ENCODE assay signal across 8 cellular contexts in the genomic region with DNA sequence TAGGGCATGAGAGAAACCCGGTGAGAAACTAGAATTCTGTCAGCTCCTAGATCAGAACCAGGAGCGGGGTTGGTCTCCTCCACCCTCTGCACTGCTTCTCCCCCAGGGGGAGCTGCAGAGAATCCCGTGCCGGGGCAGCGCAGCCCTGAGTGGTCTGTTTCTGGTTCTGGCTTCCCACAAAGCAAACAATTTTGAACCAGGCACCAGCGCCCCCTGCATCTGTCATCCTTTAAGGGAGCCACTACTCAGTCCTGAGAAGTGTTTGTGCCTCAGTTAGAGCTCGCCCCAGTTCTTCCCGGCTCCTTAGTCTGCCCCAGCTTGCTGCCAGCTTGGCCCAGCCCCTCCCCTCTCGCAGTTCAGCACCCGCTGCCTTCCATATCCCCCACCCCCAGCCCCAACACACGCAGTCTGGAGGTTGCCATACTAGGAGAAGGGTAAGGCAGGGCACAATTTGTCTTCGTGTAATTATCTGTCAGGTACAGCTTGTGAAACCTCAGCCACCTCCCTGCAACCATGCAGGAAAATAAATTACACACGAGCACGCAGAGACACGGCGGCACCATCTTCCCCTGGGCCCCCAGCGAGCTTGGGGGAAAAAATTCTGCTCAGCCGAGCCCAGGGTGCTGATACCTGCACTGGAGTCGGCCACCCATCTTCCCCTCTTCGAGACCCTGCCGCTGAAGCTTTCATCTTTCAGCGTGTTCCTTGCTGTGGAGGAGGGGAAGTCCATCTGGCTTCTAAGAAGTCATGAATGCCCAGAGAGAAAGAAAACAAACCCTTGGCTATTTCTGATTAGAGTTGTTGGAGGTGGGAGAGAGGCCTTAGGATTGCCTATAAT.
DNase-seq lines count a peak whose midpoint lies in the region; ATAC-seq and FAIRE-seq lines count a peak whose summit lies in the region.

No MANE protein-coding gene starts in this region.

- H3K4me3 Mint-ChIP-seq in activated T-cell treated with anti-CD3 and anti-CD28 coated beads, Interleukin-2, amount 50 U/mL, for 72 hours, result peak overlapping the region; percentile 57 to 66

- intact Hi-C loops in posterior cingulate gyrus (cut with DNase I), result no loop called here

- no peak for FAIRE-seq in frontal cortex (lab: Jason Lieb, UNC)

- H3K9me3 Mint-ChIP-seq in activated T-cell treated with anti-CD3 and anti-CD28 coated beads, Interleukin-2, amount 50 U/mL, for 72 hours, result no peaks in the 10 kb centered on the region

- peaks cover 59% of the 10 kb centered on the region for H3K27me3 Mint-ChIP-seq in activated T-cell treated with anti-CD3 and anti-CD28 coated beads, Interleukin-2, amount 50 U/mL, for 72 hours (ENCODE audit: low read depth)

- peak in 2 of 3 experiments; percentile 12 to 26 for DNase-seq in NCI-H1417 (lab: John Stamatoyannopoulos, UW)
- no peak for DNase-seq in NCI-H1417 treated with DMSO at 0.1 percent for 48 hours (lab: John Stamatoyannopoulos, UW)
- peak; percentile 54 for DNase-seq in NCI-H82 treated with DMSO at 0.1 percent for 48 hours (lab: John Stamatoyannopoulos, UW; ENCODE audit: unreplicated experiment)
- DNase-seq in activated T-cell treated with anti-CD3 and anti-CD28 coated beads, Interleukin-2, amount 50 U/mL, for 72 hours, result peak; percentile 31 to 48
- peak; percentile 34 to 50 for DNase-seq in frontal cortex (ENCODE audit: low spot score in 2 of 2)
- DNase-seq in posterior cingulate gyrus, result peak in 8 of 10 donors; percentile 24 to 87 (median 49)
- no peak for DNase-seq in HK-2 (ENCODE audit: unreplicated experiment)

- H3K4me1 Mint-ChIP-seq in activated T-cell treated with anti-CD3 and anti-CD28 coated beads, Interleukin-2, amount 50 U/mL, for 72 hours (ENCODE audit: low read depth), result peaks cover 17% of the 10 kb centered on the region

- no peak overlapping the region for H3K27ac Mint-ChIP-seq in activated T-cell treated with anti-CD3 and anti-CD28 coated beads, Interleukin-2, amount 50 U/mL, for 72 hours

- peaks cover 0 to 4% of the 10 kb centered on the region in 2 donors for H3K36me3 Mint-ChIP-seq in activated T-cell treated with anti-CD3 and anti-CD28 coated beads, Interleukin-2, amount 50 U/mL, for 72 hours (ENCODE audit: insufficient read depth in 2 of 2)

- ATAC-seq in activated T-cell treated with anti-CD3 and anti-CD28 coated beads, Interleukin-2, amount 50 U/mL, for 72 hours (replicated peaks in 1 of 2), result peak; percentile 71 to 72
- no peak for ATAC-seq in GM21619 (IDR thresholded peaks at IDR 0.05; ENCODE audit: unreplicated experiment)

Comparison
In these comparisons a context has a peak if more than half of its experiments do, and no peak if none do; other contexts are left out.
1. DNase-seq: peak in NCI-H1417 (2 of 3), NCI-H82 treated with DMSO at 0.1 percent for 48 hours (single experiment), activated T-cell treated with anti-CD3 and anti-CD28 coated beads, Interleukin-2, amount 50 U/mL, for 72 hours (2 of 2), frontal cortex (2 of 2) and posterior cingulate gyrus (8 of 10); none in NCI-H1417 treated with DMSO at 0.1 percent for 48 hours (single experiment) and HK-2 (single experiment).